In genomic region chr6:113642714-113643442, GRCh38 we compare ENCODE assay signal across 9 cellular contexts.
DNase-seq lines count a peak whose midpoint lies in the region; ATAC-seq, FAIRE-seq and TF ChIP-seq lines count a peak whose summit lies in the region.
"Had no signal": no experiment of that assay in that cellular context is flagged by ENCODE, and none has a peak within 500 bp of the region (broad histone marks: within the 10 kb centered on the region; RNA-seq: fewer than 3 reads in every experiment).

No MANE protein-coding gene starts in this region.

- CTCF ChIA-PET in Caco-2 (lab: Charles Lee) (interaction anchor here (0.6 to 1.5 kb wide), 8 partner anchors 17 to 336 kb away, joined by 3 to 32 read pairs (median 4); no protein-coding TSS in a partner anchor), HepG2 (lab: Yijun Ruan, JAX; ENCODE audit: low intra/inter-chr PET ratio, low total read pairs) (no interaction called here)

- peak overlapping the region; percentile 99 for H3K27ac ChIP-seq in HepG2 (ENCODE audit: extremely low read length, insufficient read depth, low read length)
- H3K27ac ChIP-seq in psoas muscle: no peak overlapping the region
- H3K27ac ChIP-seq: neutrophil had no signal

- peak; percentile 92 for ATAC-seq in GM19351 (IDR thresholded peaks at IDR 0.05; ENCODE audit: unreplicated experiment)
- ATAC-seq in HG03108 (IDR thresholded peaks at IDR 0.05; ENCODE audit: unreplicated experiment): peak; percentile 89
- ATAC-seq in HepG2: peak; percentile 94
- no peak for ATAC-seq in psoas muscle

- no TSS peak for BruUV-seq in Caco-2 (replicated peaks; lab: Mats Ljungman, UMichigan)
- BruUV-seq in HepG2 (replicated peaks; lab: Mats Ljungman, UMichigan): no TSS peak

- TF ChIP-seq EP300 in HepG2 (IDR thresholded peaks at IDR 0.05; ENCODE audit: low read depth in 2 of 2, low read length in 2 of 2) (peak; percentile 48 to 94; a peak in 3 of 4 replicates), HepG2 (CRISPR knock-in tag; IDR thresholded peaks at IDR 0.05; ENCODE audit: borderline replicate concordance) (peak; percentile 90)

- H3K79me2 ChIP-seq in HepG2 (ENCODE audit: insufficient read depth, low read length): no peaks in the 10 kb centered on the region

- POLR2A ChIA-PET in Caco-2 (lab: Charles Lee) (interaction anchor here (1.0 to 1.5 kb wide), 4 partner anchors 21 to 216 kb away, joined by 3 to 11 read pairs (median 8); no protein-coding TSS in a partner anchor), HepG2 (lab: Yijun Ruan, JAX) (interaction anchor here (0.6 to 2.7 kb wide), 29 partner anchors 10 to 763 kb away, joined by 3 to 82 read pairs (median 4); no protein-coding TSS in a partner anchor)

- peak; percentile 49 to 53; a peak in 3 of 4 replicates for TF ChIP-seq POLR2A in HepG2 (IDR thresholded peaks at IDR 0.05; ENCODE audit: insufficient read depth in 1 of 2, low read depth in 2 of 2, low read length in 2 of 2)

- peak overlapping the region; percentile 83 for H3K9ac ChIP-seq in HepG2 (ENCODE audit: insufficient read depth, low read depth, low read length)

- H3K36me3 Mint-ChIP-seq in Caco-2 (ENCODE audit: insufficient read depth, unreplicated experiment) (peaks cover 10% of the 10 kb centered on the region), immature natural killer cell (no peaks in the 10 kb centered on the region)

- H3K9me3 ChIP-seq in Caco-2 (no peaks in the 10 kb centered on the region), HepG2 (ENCODE audit: low read length) (no peaks in the 10 kb centered on the region), psoas muscle (no peaks in the 10 kb centered on the region)
- H3K9me3 ChIP-seq: neutrophil had no signal

- no peak for TF ChIP-seq RAD21 in HepG2 (CRISPR knock-in tag; IDR thresholded peaks at IDR 0.05)

- H3K9me3 Mint-ChIP-seq in Caco-2 (ENCODE audit: unreplicated experiment) (no peaks in the 10 kb centered on the region), immature natural killer cell (peaks cover 0 to 6% (median 1%) of the 10 kb centered on the region in 6 donors)

- H3K4me3 ChIP-seq in Caco-2 (ENCODE audit: low read depth, low read length) (no peak overlapping the region), HepG2 (replicated peaks in 1 of 3; ENCODE audit: insufficient read depth in 1 of 3, low read depth in 2 of 3, low read length in 3 of 3) (peak overlapping the region in 1 of 3 experiments; percentile 44; a peak in 1 of 6 replicates), psoas muscle (no peak overlapping the region)

- H3K27ac Mint-ChIP-seq in Caco-2 (ENCODE audit: unreplicated experiment) (peak overlapping the region; percentile 86), immature natural killer cell (no peak overlapping the region)

- peak; percentile 99 for FAIRE-seq in HepG2 (lab: Jason Lieb, UNC)

- H3K27me3 Mint-ChIP-seq in Caco-2 (ENCODE audit: insufficient read depth, unreplicated experiment) (no peaks in the 10 kb centered on the region), immature natural killer cell (ENCODE audit: low read depth in 3 of 3) (peaks cover 0 to 4% (median under 1%) of the 10 kb centered on the region in 3 donors)

- DNase-seq in Caco-2 (peak; percentile 92 to 97), NCI-H526 (lab: John Stamatoyannopoulos, UW) (peak; percentile 99), HepG2 (ENCODE audit: low spot score) (peak; percentile 100), psoas muscle (no peak), KBM-7 (no peak), immature natural killer cell (no peak)

- intact Hi-C loops in Caco-2 (cut with micrococcal nuclease; ENCODE audit: unreplicated experiment) (loop anchor here (1.0 to 5.0 kb wide), 10 partner anchors 20 to 291 kb away; no protein-coding TSS in a partner anchor), HepG2 (cut with micrococcal nuclease; ENCODE audit: unreplicated experiment) (loop anchor here (1.0 to 5.0 kb wide), 5 partner anchors 26 to 336 kb away; no protein-coding TSS in a partner anchor), psoas muscle (cut with DNase I) (no loop called here)

- in situ Hi-C loops in HepG2 (cut with HindIII; ENCODE audit: extremely low pct_ligation_motif_present, low pct_unique_long_range_greater_than_20kb) (no loop called here), KBM-7 (cut with MboI; ENCODE audit: low pct_unique_long_range_greater_than_20kb, low sequenced_read_pairs) (no loop called here)

- H3K4me1 ChIP-seq in Caco-2 (peaks cover 62% of the 10 kb centered on the region), HepG2 (ENCODE audit: insufficient read depth, low read length) (peaks cover 75% of the 10 kb centered on the region), psoas muscle (peaks cover 8% of the 10 kb centered on the region)

- H3K36me3 ChIP-seq in Caco-2 (ENCODE audit: control insufficient read depth, insufficient read depth, low read length) (no peaks in the 10 kb centered on the region), HepG2 (replicated peaks in 1 of 2; ENCODE audit: control insufficient read depth in 1 of 2, insufficient read depth in 2 of 2, low read length in 2 of 2) (no peaks in the 10 kb centered on the region), psoas muscle (ENCODE audit: insufficient read depth in 1 of 2, low read depth in 1 of 2) (no peaks in the 10 kb centered on the region)
- H3K36me3 ChIP-seq: neutrophil had no signal

- no peak for TF ChIP-seq CTCF in Caco-2 (IDR thresholded peaks at IDR 0.05; ENCODE audit: insufficient read depth in 1 of 2, low read depth in 1 of 2, low read length in 1 of 2, severe bottlenecking in 1 of 2, unreplicated experiment in 1 of 2)
- TF ChIP-seq CTCF in HepG2 (CRISPR knock-in tag; IDR thresholded peaks at IDR 0.05): no peak
- no peak for TF ChIP-seq CTCF in psoas muscle (IDR thresholded peaks at IDR 0.05)

- H3K4me3 Mint-ChIP-seq in Caco-2 (ENCODE audit: unreplicated experiment) (peak overlapping the region; percentile 62), immature natural killer cell (no peak overlapping the region)

- peak overlapping the region; percentile 69 for H3K4me2 ChIP-seq in HepG2 (ENCODE audit: low read depth, low read length)

- WGBS in HepG2 (ENCODE audit: low lambda C conversion rate): 7% methylated on average over 2 of the region's 2 CpGs
- WGBS in psoas muscle, 3 donors: 80 to 98% (median 94%) methylated on average over 2 of the region's 2 CpGs

- H3K4me1 Mint-ChIP-seq in Caco-2 (ENCODE audit: low read depth, unreplicated experiment): peaks cover 29% of the 10 kb centered on the region
- H3K4me1 Mint-ChIP-seq in immature natural killer cell: no peaks in the 10 kb centered on the region

- H2AFZ ChIP-seq in HepG2 (ENCODE audit: low read length): no peak overlapping the region

- H4K20me1 ChIP-seq in HepG2 (ENCODE audit: insufficient read depth, low read length): no peaks in the 10 kb centered on the region

- H3K27me3 ChIP-seq in Caco-2 (replicated peaks; ENCODE audit: control insufficient read depth, insufficient read depth, low read length) (no peaks in the 10 kb centered on the region), HepG2 (ENCODE audit: control insufficient read depth in 1 of 2, insufficient read depth in 2 of 2, low read length in 2 of 2) (no peaks in the 10 kb centered on the region), psoas muscle (ENCODE audit: insufficient read depth in 3 of 3, low read length in 2 of 3) (no peaks in the 10 kb centered on the region)
- H3K27me3 ChIP-seq: neutrophil had no signal

TF ChIP-seq in HepG2, 621 proteins besides CTCF, POLR2A, EP300 and RAD21 (continues in another document):
- peak; percentile 15; the same call in 1 of the 2 replicates for TF ChIP-seq RELA (CRISPR knock-in tag; IDR thresholded peaks at IDR 0.05)
- TF ChIP-seq ZNF260 (CRISPR knock-in tag; IDR thresholded peaks at IDR 0.05; ENCODE audit: borderline replicate concordance, low read depth): no peak
- TF ChIP-seq ELF4 (CRISPR knock-in tag; IDR thresholded peaks at IDR 0.05; ENCODE audit: borderline replicate concordance): peak; percentile 74; the same call in 1 of the 2 replicates
- peak; percentile 97 for TF ChIP-seq FOXA1 (IDR thresholded peaks at IDR 0.05)
- peak; percentile 91 for TF ChIP-seq FOXA1 (CRISPR knock-in tag; IDR thresholded peaks at IDR 0.05)
- 0 out of 2 replicates have a peak, but pooled peaks have one; percentile 28 for TF ChIP-seq MTA1 (CRISPR knock-in tag; IDR thresholded peaks at IDR 0.05; ENCODE audit: borderline replicate concordance)
- TF ChIP-seq SKIL (CRISPR knock-in tag; IDR thresholded peaks at IDR 0.05; ENCODE audit: borderline replicate concordance): peak; percentile 17; the same call in 1 of the 2 replicates
- no peak for TF ChIP-seq ZBTB3 (CRISPR knock-in tag; IDR thresholded peaks at IDR 0.05; ENCODE audit: borderline replicate concordance, low read depth)
- peak; percentile 81; the same call in 1 of the 2 replicates for TF ChIP-seq TARDBP (CRISPR knock-in tag; IDR thresholded peaks at IDR 0.05)
- TF ChIP-seq ZNF7 (CRISPR knock-in tag; IDR thresholded peaks at IDR 0.05): no peak
- TF ChIP-seq TGIF2 (CRISPR knock-in tag; IDR thresholded peaks at IDR 0.05): peak; percentile 78

Comparison
In these comparisons a context has a peak if more than half of its experiments do, and no peak if none do; other contexts are left out.
1. DNase-seq: peak in Caco-2 (2 of 2), NCI-H526 (2 of 2) and HepG2 (single experiment); none in psoas muscle (0 of 2), KBM-7 (single experiment) and immature natural killer cell (0 of 3).
2. ATAC-seq: peak in GM19351 (single experiment), HG03108 (single experiment) and HepG2 (single experiment); none in psoas muscle (0 of 4).
3. intact Hi-C loops: an anchor here in Caco-2 (1.0 to 5.0 kb wide) and HepG2 (1.0 to 5.0 kb wide); none called in psoas muscle.